ENCODE assay signal across 6 cellular contexts in genomic region chr5:170813231-170813630, GRCh38. TPM values are rescaled to one million over a fixed set of nuclear protein-coding genes. Genes with fewer than 3 reads are reported as not detected.
"Had no signal": no experiment of that assay in that cellular context is flagged by ENCODE, and none has a peak within 500 bp of the region (broad histone marks: within the 10 kb centered on the region; RNA-seq: fewer than 3 reads in every experiment).

No MANE protein-coding gene starts in this region.

- H3K4me3 ChIP-seq: GM23248, K562 had no signal

- H3K4me3 Mint-ChIP-seq: H9 had no signal

- ATAC-seq: K562 had no signal

- H3K27ac ChIP-seq: GM23248 had no signal

- DNase-seq: GM23248, GOT3, H9, HCEC 1CT, IMR-90 had no signal

RNA-seq across cellular contexts. Expression of gene GABRP, which starts 29.7 kb away (rescaled TPM):
- total RNA-seq: GM23248, IMR-90, K562 had no signal

RNA-seq across cellular contexts. Expression of gene RANBP17, which starts 48.6 kb away (rescaled TPM):
- total RNA-seq: K562 had no signal
